In genomic region chr19:55486971-55487883, GRCh38 we compare ENCODE assay signal across 1 cellular context.
TF ChIP-seq lines count a peak whose summit lies in the region.

No MANE protein-coding gene starts in this region.

TF ChIP-seq in GM23338, 12 proteins besides CTCF, POLR2A, EP300 and RAD21 (continued from another document):
- TF ChIP-seq ZNF462 (CRISPR knock-in tag; IDR thresholded peaks at IDR 0.05), result no peak
